Comparison of ENCODE assay signal across 8 cellular contexts in the genomic region with DNA sequence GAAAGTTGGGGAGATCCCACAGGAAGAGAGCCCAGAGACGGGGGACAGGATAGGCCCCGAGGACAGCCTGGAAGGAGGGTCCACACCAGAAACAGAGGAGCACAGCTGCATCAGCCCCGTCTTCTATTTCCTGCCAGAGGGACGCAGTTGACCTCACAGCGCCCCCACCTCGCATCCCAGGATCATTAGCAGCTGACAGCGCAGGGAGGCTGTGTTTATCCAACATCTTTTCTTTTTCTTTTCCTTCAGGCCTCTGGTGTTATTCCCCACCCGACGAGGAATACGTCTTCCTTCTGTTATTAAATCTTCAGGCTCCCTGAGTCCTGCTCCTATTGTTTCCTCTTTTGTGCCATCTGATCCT.
DNase-seq lines count a peak whose midpoint lies in the region; ATAC-seq and TF ChIP-seq lines count a peak whose summit lies in the region.

No MANE protein-coding gene starts in this region.

- intact Hi-C loops in sciatic nerve (cut with DNase I): no loop called here

- no peaks in the 10 kb centered on the region for H3K36me3 ChIP-seq in cardiac muscle cell

- ATAC-seq in activated CD8-positive, alpha-beta memory T cell treated with anti-CD3 and anti-CD28 coated beads, Interleukin-2, amount 10 ng/mL, durations not matched to agents 7 days and 5 days: no peak
- peak; percentile 29 for ATAC-seq in HG02798 (IDR thresholded peaks at IDR 0.05; ENCODE audit: poor library complexity, unreplicated experiment)
- no peak for ATAC-seq in T-cell (replicated peaks in 1 of 4)
- ATAC-seq in sciatic nerve: peak; percentile 17

- no peak overlapping the region for H3K27ac Mint-ChIP-seq in activated CD8-positive, alpha-beta memory T cell treated with anti-CD3 and anti-CD28 coated beads, Interleukin-2, amount 10 ng/mL, durations not matched to agents 7 days and 5 days
- H3K27ac Mint-ChIP-seq in T-cell: no peak overlapping the region

- H3K9me3 Mint-ChIP-seq in activated CD8-positive, alpha-beta memory T cell treated with anti-CD3 and anti-CD28 coated beads, Interleukin-2, amount 10 ng/mL, durations not matched to agents 7 days and 5 days (ENCODE audit: low read depth): no peaks in the 10 kb centered on the region
- no peaks in the 10 kb centered on the region for H3K9me3 Mint-ChIP-seq in T-cell

- peaks cover 4% of the 10 kb centered on the region for H3K4me1 ChIP-seq in cardiac muscle cell (ENCODE audit: low read depth)

- CTCF ChIA-PET in activated CD8-positive, alpha-beta memory T cell treated with anti-CD3 and anti-CD28 coated beads, Interleukin-2, amount 10 ng/mL, durations not matched to agents 7 days and 5 days (lab: Charles Lee): no interaction called here
- CTCF ChIA-PET in T-cell (lab: Charles Lee): no interaction called here

- H3K36me3 Mint-ChIP-seq in activated CD8-positive, alpha-beta memory T cell treated with anti-CD3 and anti-CD28 coated beads, Interleukin-2, amount 10 ng/mL, durations not matched to agents 7 days and 5 days: no peaks in the 10 kb centered on the region
- no peaks in the 10 kb centered on the region for H3K36me3 Mint-ChIP-seq in T-cell

- peak overlapping the region; percentile 48 for H3K4me3 ChIP-seq in cardiac muscle cell

- H3K27me3 Mint-ChIP-seq in activated CD8-positive, alpha-beta memory T cell treated with anti-CD3 and anti-CD28 coated beads, Interleukin-2, amount 10 ng/mL, durations not matched to agents 7 days and 5 days: peaks cover 53% of the 10 kb centered on the region
- H3K27me3 Mint-ChIP-seq in T-cell: peaks cover 25 to 51% of the 10 kb centered on the region in 2 donors

- peaks cover 19% of the 10 kb centered on the region for H3K27me3 ChIP-seq in cardiac muscle cell

- no peak for DNase-seq in activated CD8-positive, alpha-beta memory T cell treated with anti-CD3 and anti-CD28 coated beads, Interleukin-2, amount 10 ng/mL, durations not matched to agents 7 days and 5 days
- DNase-seq in activated CD8-positive, alpha-beta memory T cell treated with anti-CD3 and anti-CD28 coated beads, Interleukin-2, amount 50 U/mL, for 48 hours: no peak
- no peak for DNase-seq in T-cell
- peak; percentile 4 to 52 for DNase-seq in cardiac muscle cell (ENCODE audit: low read depth in 1 of 2, low spot score in 1 of 2)
- no peak for DNase-seq in sciatic nerve (ENCODE audit: low spot score)
- DNase-seq in midbrain (lab: John Stamatoyannopoulos, UW): no peak
- DNase-seq in stimulated activated CD4-positive, alpha-beta T cell treated with anti-CD3 and anti-CD28 coated beads, Interleukin-4, amount 100 ng/mL, for 24 hours: no peak

- POLR2A ChIA-PET in T-cell (lab: Charles Lee): no interaction called here

- peaks cover 14% of the 10 kb centered on the region for H3K4me1 Mint-ChIP-seq in activated CD8-positive, alpha-beta memory T cell treated with anti-CD3 and anti-CD28 coated beads, Interleukin-2, amount 10 ng/mL, durations not matched to agents 7 days and 5 days
- peaks cover 14 to 18% (median 17%) of the 10 kb centered on the region in 3 donors for H3K4me1 Mint-ChIP-seq in T-cell

- H3K27ac ChIP-seq in cardiac muscle cell: no peak overlapping the region

- no peaks in the 10 kb centered on the region for H3K9me3 ChIP-seq in cardiac muscle cell (ENCODE audit: low read depth)

- no peak for TF ChIP-seq CTCF in cardiac muscle cell (IDR thresholded peaks at IDR 0.05; ENCODE audit: low read depth, low read length)

- peak overlapping the region; percentile 9 for H3K4me3 Mint-ChIP-seq in activated CD8-positive, alpha-beta memory T cell treated with anti-CD3 and anti-CD28 coated beads, Interleukin-2, amount 10 ng/mL, durations not matched to agents 7 days and 5 days
- peak overlapping the region; percentile 56 to 70 (median 63) for H3K4me3 Mint-ChIP-seq in T-cell

Comparison
In these comparisons a context has a peak if more than half of its experiments do, and no peak if none do; other contexts are left out.
1. ATAC-seq: peak in HG02798 (single experiment) and sciatic nerve (single experiment); none in activated CD8-positive, alpha-beta memory T cell treated with anti-CD3 and anti-CD28 coated beads, Interleukin-2, amount 10 ng/mL, durations not matched to agents 7 days and 5 days (single experiment) and T-cell (0 of 4).
2. DNase-seq: peak in cardiac muscle cell (2 of 2); none in activated CD8-positive, alpha-beta memory T cell treated with anti-CD3 and anti-CD28 coated beads, Interleukin-2, amount 10 ng/mL, durations not matched to agents 7 days and 5 days (single experiment), activated CD8-positive, alpha-beta memory T cell treated with anti-CD3 and anti-CD28 coated beads, Interleukin-2, amount 50 U/mL, for 48 hours (single experiment), T-cell (0 of 34), sciatic nerve (single experiment), midbrain (single experiment) and stimulated activated CD4-positive, alpha-beta T cell treated with anti-CD3 and anti-CD28 coated beads, Interleukin-4, amount 100 ng/mL, for 24 hours (single experiment).